ENCODE assay signal across 17 cellular contexts in genomic region chr11:13136272-13136596, GRCh38.
A peak's percentile ranks its signal among the peaks of the same experiment; 100 is the strongest.
DNase-seq lines count a peak whose midpoint lies in the region; ATAC-seq, FAIRE-seq and TF ChIP-seq lines count a peak whose summit lies in the region.
"Had no signal": no experiment of that assay in that cellular context is flagged by ENCODE, and none has a peak within 500 bp of the region (broad histone marks: within the 10 kb centered on the region; RNA-seq: fewer than 3 reads in every experiment).

No MANE protein-coding gene starts in this region.

- no peak overlapping the region for H3K23ac ChIP-seq in mesenchymal stem cell (ENCODE audit: low read length in 2 of 2)

- 94% methylated on average over 2 of the region's 2 CpGs for WGBS in mesenchymal stem cell

- no peak overlapping the region for H2BK120ac ChIP-seq in mesenchymal stem cell (ENCODE audit: low read depth, low read length)

- in situ Hi-C loops in GM13977 (cut with MboI; ENCODE audit: low pct_unique_long_range_greater_than_20kb, low sequenced_read_pairs, unreplicated experiment) = no loop called here

- H3K27ac Mint-ChIP-seq in activated naive CD8-positive, alpha-beta T cell treated with anti-CD3 and anti-CD28 coated beads, Interleukin-2, amount 50 U/mL, for 24 hours = no peak overlapping the region
- no peak overlapping the region for H3K27ac Mint-ChIP-seq in activated naive CD8-positive, alpha-beta T cell treated with anti-CD3 and anti-CD28 coated beads for 36 hours

- peak overlapping the region; percentile 92 for H3K27ac ChIP-seq in mesenchymal stem cell (ENCODE audit: low read length, poor library complexity, severe bottlenecking)
- peak overlapping the region; percentile 79 for H3K27ac ChIP-seq in substantia nigra (ENCODE audit: low read depth, low read length, poor library complexity, severe bottlenecking)
- H3K27ac ChIP-seq in kidney (ENCODE audit: low read depth in 2 of 2, low read length in 2 of 2) = no peak overlapping the region

- no peaks in the 10 kb centered on the region for H3K9me3 ChIP-seq in mesenchymal stem cell (ENCODE audit: control insufficient read depth, low read length)
- H3K9me3 ChIP-seq in kidney (ENCODE audit: control insufficient read depth in 1 of 2, low read length in 2 of 2) = no peaks in the 10 kb centered on the region

- H3K4me1 ChIP-seq in mesenchymal stem cell (ENCODE audit: control insufficient read depth, insufficient read depth, low read depth, low read length) (peaks cover 20% of the 10 kb centered on the region), kidney (ENCODE audit: control insufficient read depth in 1 of 2, insufficient read depth in 1 of 2, low read depth in 1 of 2, low read length in 2 of 2) (peaks cover 15 to 16% of the 10 kb centered on the region in 2 donors)

- H4K8ac ChIP-seq in mesenchymal stem cell (ENCODE audit: low read length) = no peak overlapping the region

- H3K79me1 ChIP-seq in mesenchymal stem cell (replicated peaks; ENCODE audit: low read length, poor library complexity, severe bottlenecking) = no peaks in the 10 kb centered on the region

- no peak overlapping the region for H4K91ac ChIP-seq in mesenchymal stem cell (ENCODE audit: low read length)

- H3K9ac ChIP-seq in mesenchymal stem cell (ENCODE audit: low read length) (no peak overlapping the region), kidney (ENCODE audit: low read length in 2 of 2) (no peak overlapping the region)

- H3K4me2 ChIP-seq in mesenchymal stem cell (ENCODE audit: low read length, poor library complexity, severe bottlenecking) = no peak overlapping the region

- DNase-seq in activated naive CD8-positive, alpha-beta T cell treated with anti-CD3 and anti-CD28 coated beads, Interleukin-2, amount 50 U/mL, for 24 hours = no peak
- no peak for DNase-seq in activated naive CD8-positive, alpha-beta T cell treated with anti-CD3 and anti-CD28 coated beads for 36 hours
- peak; percentile 67 for DNase-seq in SK-N-DZ (ENCODE audit: low spot score)
- DNase-seq in mesenchymal stem cell = no peak
- DNase-seq in substantia nigra (lab: John Stamatoyannopoulos, UW) = no peak
- DNase-seq in anterior cingulate cortex (lab: John Stamatoyannopoulos, UW) = no peak
- no peak for DNase-seq in GM13977 (ENCODE audit: low spot score)
- DNase-seq in kidney = no peak
- DNase-seq: KBM-7, NCI-H1048, NCI-H2171, NCI-H82, Right ventricle myocardium superior had no signal

- H2BK5ac ChIP-seq in mesenchymal stem cell (ENCODE audit: low read depth, low read length, poor library complexity, severe bottlenecking) = peak overlapping the region; percentile 11

- no peak overlapping the region for H3K18ac ChIP-seq in mesenchymal stem cell (ENCODE audit: low read depth in 1 of 2, low read length in 2 of 2)

- H3K36me3 ChIP-seq in mesenchymal stem cell (ENCODE audit: control insufficient read depth in 1 of 2, insufficient read depth in 2 of 2, low read depth in 1 of 2, low read length in 2 of 2) (no peaks in the 10 kb centered on the region), kidney (ENCODE audit: control insufficient read depth in 1 of 2, insufficient read depth in 2 of 2, low read length in 2 of 2) (no peaks in the 10 kb centered on the region)

- no peak overlapping the region for H2BK15ac ChIP-seq in mesenchymal stem cell (ENCODE audit: low read depth, poor library complexity, severe bottlenecking)

- peak; percentile 15 for ATAC-seq in activated naive CD8-positive, alpha-beta T cell treated with anti-CD3 and anti-CD28 coated beads, Interleukin-2, amount 50 U/mL, for 24 hours
- ATAC-seq: Panc1 had no signal

- H2BK12ac ChIP-seq in mesenchymal stem cell (ENCODE audit: low read length in 2 of 2) = no peak overlapping the region

- no peak overlapping the region for H3K4me3 Mint-ChIP-seq in activated naive CD8-positive, alpha-beta T cell treated with anti-CD3 and anti-CD28 coated beads, Interleukin-2, amount 50 U/mL, for 24 hours
- H3K4me3 Mint-ChIP-seq in activated naive CD8-positive, alpha-beta T cell treated with anti-CD3 and anti-CD28 coated beads for 36 hours = no peak overlapping the region

- H3K27me3 ChIP-seq in mesenchymal stem cell (ENCODE audit: control insufficient read depth in 1 of 2, insufficient read depth in 1 of 2, low read length in 2 of 2) = peaks cover 0 to 40% of the 10 kb centered on the region in 2 experiments

- intact Hi-C loops in kidney (cut with DNase I) = no loop called here

- no peak overlapping the region for H2AFZ ChIP-seq in mesenchymal stem cell (ENCODE audit: low read depth, low read length)

- no peaks in the 10 kb centered on the region for H3K36me3 Mint-ChIP-seq in activated naive CD8-positive, alpha-beta T cell treated with anti-CD3 and anti-CD28 coated beads, Interleukin-2, amount 50 U/mL, for 24 hours (ENCODE audit: low read depth)
- no peaks in the 10 kb centered on the region for H3K36me3 Mint-ChIP-seq in activated naive CD8-positive, alpha-beta T cell treated with anti-CD3 and anti-CD28 coated beads for 36 hours

- no peaks in the 10 kb centered on the region for H3K9me3 Mint-ChIP-seq in activated naive CD8-positive, alpha-beta T cell treated with anti-CD3 and anti-CD28 coated beads, Interleukin-2, amount 50 U/mL, for 24 hours
- peaks cover 2% of the 10 kb centered on the region for H3K9me3 Mint-ChIP-seq in activated naive CD8-positive, alpha-beta T cell treated with anti-CD3 and anti-CD28 coated beads for 36 hours

- H3K14ac ChIP-seq in mesenchymal stem cell (ENCODE audit: low read length in 2 of 2) = no peak overlapping the region

- peaks cover 13% of the 10 kb centered on the region for H3K27me3 Mint-ChIP-seq in activated naive CD8-positive, alpha-beta T cell treated with anti-CD3 and anti-CD28 coated beads, Interleukin-2, amount 50 U/mL, for 24 hours
- peaks cover 17% of the 10 kb centered on the region for H3K27me3 Mint-ChIP-seq in activated naive CD8-positive, alpha-beta T cell treated with anti-CD3 and anti-CD28 coated beads for 36 hours

- H3K4me1 Mint-ChIP-seq in activated naive CD8-positive, alpha-beta T cell treated with anti-CD3 and anti-CD28 coated beads, Interleukin-2, amount 50 U/mL, for 24 hours = no peaks in the 10 kb centered on the region
- no peaks in the 10 kb centered on the region for H3K4me1 Mint-ChIP-seq in activated naive CD8-positive, alpha-beta T cell treated with anti-CD3 and anti-CD28 coated beads for 36 hours

- no peak overlapping the region for H3K4me3 ChIP-seq in mesenchymal stem cell (ENCODE audit: insufficient read depth in 1 of 2, low read depth in 1 of 2, low read length in 2 of 2)
- no peak overlapping the region for H3K4me3 ChIP-seq in kidney (ENCODE audit: low read length in 2 of 2)

- TF ChIP-seq CTCF in GM13977 (IDR thresholded peaks at IDR 0.05; ENCODE audit: extremely low read depth, insufficient read depth, missing control alignments) = no peak
- TF ChIP-seq CTCF in kidney (IDR thresholded peaks at IDR 0.05; ENCODE audit: borderline replicate concordance, extremely low read depth, insufficient read depth) = no peak

- peak overlapping the region; percentile 75 for H2AK5ac ChIP-seq in mesenchymal stem cell (ENCODE audit: low read length, severe bottlenecking)

- no peak overlapping the region for H3K4ac ChIP-seq in mesenchymal stem cell (ENCODE audit: low read depth in 1 of 2, low read length in 2 of 2)

- no peak for FAIRE-seq in kidney (lab: Jason Lieb, UNC)
- FAIRE-seq: G401.6, GM12891, GM19239 had no signal

Comparison
In these comparisons a context has a peak if more than half of its experiments do, and no peak if none do; other contexts are left out.
1. H3K27ac ChIP-seq: peak in mesenchymal stem cell (single experiment) and substantia nigra (single experiment); none in kidney (0 of 2).